In the genomic region with DNA sequence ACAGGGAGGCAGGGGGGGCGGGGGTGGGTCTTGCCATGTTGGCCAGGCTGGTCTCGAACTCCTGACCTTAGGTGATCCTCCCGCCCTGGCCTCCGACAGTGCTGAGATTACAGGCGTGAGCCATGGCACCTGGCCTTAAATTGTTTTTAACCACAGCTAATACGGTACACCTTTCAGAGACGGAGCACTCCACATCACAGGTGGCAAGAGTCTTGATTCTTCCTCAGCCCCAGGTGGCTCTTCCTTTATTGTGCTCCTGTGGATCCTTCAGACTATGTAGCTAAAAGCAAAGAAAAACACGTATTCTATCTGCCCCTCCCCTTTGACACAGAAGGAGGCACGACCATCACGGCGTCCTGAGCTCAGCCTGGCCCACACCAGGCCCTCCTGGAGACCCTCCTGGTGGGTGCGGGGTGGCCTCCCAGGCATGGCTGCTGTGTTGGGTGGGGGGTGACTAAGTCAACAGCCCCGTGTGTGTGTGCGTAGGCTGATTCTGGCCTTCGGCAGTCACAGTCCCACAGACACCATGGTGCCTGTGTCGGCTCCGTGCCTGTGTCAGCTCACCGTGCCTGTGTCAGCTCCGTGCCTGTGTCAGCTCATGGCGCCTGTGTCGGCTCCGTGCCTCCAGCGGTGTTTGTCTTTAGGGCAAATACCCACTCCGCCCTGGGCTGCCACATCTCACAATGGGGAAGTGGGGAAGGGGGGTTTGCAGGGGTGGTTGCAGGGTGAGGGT, we compare ENCODE assay signal across 1 cellular context.
A peak's percentile ranks its signal among the peaks of the same experiment; 100 is the strongest.
TF ChIP-seq lines count a peak whose summit lies in the region.

No MANE protein-coding gene starts in this region.

TF ChIP-seq in K562, 482 proteins besides CTCF, POLR2A, EP300 and RAD21 (continued from another document and continues in another):
- TF ChIP-seq, protein P1, sequence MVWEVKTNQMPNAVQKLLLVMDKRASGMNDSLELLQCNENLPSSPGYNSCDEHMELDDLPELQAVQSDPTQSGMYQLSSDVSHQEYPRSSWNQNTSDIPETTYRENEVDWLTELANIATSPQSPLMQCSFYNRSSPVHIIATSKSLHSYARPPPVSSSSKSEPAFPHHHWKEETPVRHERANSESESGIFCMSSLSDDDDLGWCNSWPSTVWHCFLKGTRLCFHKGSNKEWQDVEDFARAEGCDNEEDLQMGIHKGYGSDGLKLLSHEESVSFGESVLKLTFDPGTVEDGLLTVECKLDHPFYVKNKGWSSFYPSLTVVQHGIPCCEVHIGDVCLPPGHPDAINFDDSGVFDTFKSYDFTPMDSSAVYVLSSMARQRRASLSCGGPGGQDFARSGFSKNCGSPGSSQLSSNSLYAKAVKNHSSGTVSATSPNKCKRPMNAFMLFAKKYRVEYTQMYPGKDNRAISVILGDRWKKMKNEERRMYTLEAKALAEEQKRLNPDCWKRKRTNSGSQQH (CRISPR knock-in tag; IDR thresholded peaks at IDR 0.05), result no peak
- TF ChIP-seq SAP30 (IDR thresholded peaks at IDR 0.05; ENCODE audit: borderline replicate concordance, insufficient read depth, low read depth, low read length, poor library complexity, severe bottlenecking), result no peak
- TF ChIP-seq ZNF717 (CRISPR knock-in tag; IDR thresholded peaks at IDR 0.05), result no peak
- TF ChIP-seq HMG20B (CRISPR knock-in tag; IDR thresholded peaks at IDR 0.05), result no peak
- no peak for TF ChIP-seq FOS (IDR thresholded peaks at IDR 0.05; ENCODE audit: extremely low read depth, insufficient read length)
- TF ChIP-seq RFX1 (IDR thresholded peaks at IDR 0.05), result no peak
- TF ChIP-seq, protein P2, sequence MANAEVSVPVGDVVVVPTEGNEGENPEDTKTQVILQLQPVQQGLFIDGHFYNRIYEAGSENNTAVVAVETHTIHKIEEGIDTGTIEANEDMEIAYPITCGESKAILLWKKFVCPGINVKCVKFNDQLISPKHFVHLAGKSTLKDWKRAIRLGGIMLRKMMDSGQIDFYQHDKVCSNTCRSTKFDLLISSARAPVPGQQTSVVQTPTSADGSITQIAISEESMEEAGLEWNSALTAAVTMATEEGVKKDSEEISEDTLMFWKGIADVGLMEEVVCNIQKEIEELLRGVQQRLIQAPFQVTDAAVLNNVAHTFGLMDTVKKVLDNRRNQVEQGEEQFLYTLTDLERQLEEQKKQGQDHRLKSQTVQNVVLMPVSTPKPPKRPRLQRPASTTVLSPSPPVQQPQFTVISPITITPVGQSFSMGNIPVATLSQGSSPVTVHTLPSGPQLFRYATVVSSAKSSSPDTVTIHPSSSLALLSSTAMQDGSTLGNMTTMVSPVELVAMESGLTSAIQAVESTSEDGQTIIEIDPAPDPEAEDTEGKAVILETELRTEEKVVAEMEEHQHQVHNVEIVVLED (CRISPR knock-in tag; IDR thresholded peaks at IDR 0.05), result no peak
- no peak for TF ChIP-seq LCOR (CRISPR knock-in tag; IDR thresholded peaks at IDR 0.05)
- TF ChIP-seq MYC (IDR thresholded peaks at IDR 0.05; ENCODE audit: low read depth, low read length), result no peak
- peak; percentile 24; the same call in 1 of the 2 replicates for TF ChIP-seq MYC (CRISPR knock-in tag; IDR thresholded peaks at IDR 0.05; ENCODE audit: borderline replicate concordance, low read depth)
- TF ChIP-seq ZNF316 (IDR thresholded peaks at IDR 0.05), result no peak
- TF ChIP-seq, protein P3, sequence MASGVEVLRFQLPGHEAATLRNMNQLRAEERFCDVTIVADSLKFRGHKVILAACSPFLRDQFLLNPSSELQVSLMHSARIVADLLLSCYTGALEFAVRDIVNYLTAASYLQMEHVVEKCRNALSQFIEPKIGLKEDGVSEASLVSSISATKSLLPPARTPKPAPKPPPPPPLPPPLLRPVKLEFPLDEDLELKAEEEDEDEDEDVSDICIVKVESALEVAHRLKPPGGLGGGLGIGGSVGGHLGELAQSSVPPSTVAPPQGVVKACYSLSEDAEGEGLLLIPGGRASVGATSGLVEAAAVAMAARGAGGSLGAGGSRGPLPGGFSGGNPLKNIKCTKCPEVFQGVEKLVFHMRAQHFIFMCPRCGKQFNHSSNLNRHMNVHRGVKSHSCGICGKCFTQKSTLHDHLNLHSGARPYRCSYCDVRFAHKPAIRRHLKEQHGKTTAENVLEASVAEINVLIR (CRISPR knock-in tag; IDR thresholded peaks at IDR 0.05), result no peak
- no peak for TF ChIP-seq MBD2 (IDR thresholded peaks at IDR 0.05; ENCODE audit: borderline replicate concordance, low read depth)
- TF ChIP-seq, protein P4, sequence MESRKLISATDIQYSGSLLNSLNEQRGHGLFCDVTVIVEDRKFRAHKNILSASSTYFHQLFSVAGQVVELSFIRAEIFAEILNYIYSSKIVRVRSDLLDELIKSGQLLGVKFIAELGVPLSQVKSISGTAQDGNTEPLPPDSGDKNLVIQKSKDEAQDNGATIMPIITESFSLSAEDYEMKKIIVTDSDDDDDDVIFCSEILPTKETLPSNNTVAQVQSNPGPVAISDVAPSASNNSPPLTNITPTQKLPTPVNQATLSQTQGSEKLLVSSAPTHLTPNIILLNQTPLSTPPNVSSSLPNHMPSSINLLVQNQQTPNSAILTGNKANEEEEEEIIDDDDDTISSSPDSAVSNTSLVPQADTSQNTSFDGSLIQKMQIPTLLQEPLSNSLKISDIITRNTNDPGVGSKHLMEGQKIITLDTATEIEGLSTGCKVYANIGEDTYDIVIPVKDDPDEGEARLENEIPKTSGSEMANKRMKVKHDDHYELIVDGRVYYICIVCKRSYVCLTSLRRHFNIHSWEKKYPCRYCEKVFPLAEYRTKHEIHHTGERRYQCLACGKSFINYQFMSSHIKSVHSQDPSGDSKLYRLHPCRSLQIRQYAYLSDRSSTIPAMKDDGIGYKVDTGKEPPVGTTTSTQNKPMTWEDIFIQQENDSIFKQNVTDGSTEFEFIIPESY (CRISPR knock-in tag; IDR thresholded peaks at IDR 0.05), result no peak
- TF ChIP-seq, protein P5, sequence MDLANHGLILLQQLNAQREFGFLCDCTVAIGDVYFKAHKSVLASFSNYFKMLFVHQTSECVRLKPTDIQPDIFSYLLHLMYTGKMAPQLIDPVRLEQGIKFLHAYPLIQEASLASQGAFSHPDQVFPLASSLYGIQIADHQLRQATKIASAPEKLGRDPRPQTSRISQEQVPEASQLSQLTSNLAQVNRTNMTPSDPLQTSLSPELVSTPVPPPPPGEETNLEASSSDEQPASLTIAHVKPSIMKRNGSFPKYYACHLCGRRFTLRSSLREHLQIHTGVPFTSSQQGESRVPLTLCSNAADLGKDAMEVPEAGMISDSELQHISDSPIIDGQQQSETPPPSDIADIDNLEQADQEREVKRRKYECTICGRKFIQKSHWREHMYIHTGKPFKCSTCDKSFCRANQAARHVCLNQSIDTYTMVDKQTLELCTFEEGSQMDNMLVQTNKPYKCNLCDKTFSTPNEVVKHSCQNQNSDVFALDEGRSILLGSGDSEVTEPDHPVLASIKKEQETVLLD (IDR thresholded peaks at IDR 0.05), result peak; percentile 20; the same call in 1 of the 2 replicates
- TF ChIP-seq ZNF146 (CRISPR knock-in tag; IDR thresholded peaks at IDR 0.05; ENCODE audit: unreplicated experiment), result no peak
- TF ChIP-seq, protein P6, sequence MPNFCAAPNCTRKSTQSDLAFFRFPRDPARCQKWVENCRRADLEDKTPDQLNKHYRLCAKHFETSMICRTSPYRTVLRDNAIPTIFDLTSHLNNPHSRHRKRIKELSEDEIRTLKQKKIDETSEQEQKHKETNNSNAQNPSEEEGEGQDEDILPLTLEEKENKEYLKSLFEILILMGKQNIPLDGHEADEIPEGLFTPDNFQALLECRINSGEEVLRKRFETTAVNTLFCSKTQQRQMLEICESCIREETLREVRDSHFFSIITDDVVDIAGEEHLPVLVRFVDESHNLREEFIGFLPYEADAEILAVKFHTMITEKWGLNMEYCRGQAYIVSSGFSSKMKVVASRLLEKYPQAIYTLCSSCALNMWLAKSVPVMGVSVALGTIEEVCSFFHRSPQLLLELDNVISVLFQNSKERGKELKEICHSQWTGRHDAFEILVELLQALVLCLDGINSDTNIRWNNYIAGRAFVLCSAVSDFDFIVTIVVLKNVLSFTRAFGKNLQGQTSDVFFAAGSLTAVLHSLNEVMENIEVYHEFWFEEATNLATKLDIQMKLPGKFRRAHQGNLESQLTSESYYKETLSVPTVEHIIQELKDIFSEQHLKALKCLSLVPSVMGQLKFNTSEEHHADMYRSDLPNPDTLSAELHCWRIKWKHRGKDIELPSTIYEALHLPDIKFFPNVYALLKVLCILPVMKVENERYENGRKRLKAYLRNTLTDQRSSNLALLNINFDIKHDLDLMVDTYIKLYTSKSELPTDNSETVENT (CRISPR knock-in tag; IDR thresholded peaks at IDR 0.05), result no peak
- TF ChIP-seq KLF13 (tag; IDR thresholded peaks at IDR 0.05; ENCODE audit: borderline replicate concordance, low read depth), result no peak
- no peak for TF ChIP-seq ZNF121 (CRISPR knock-in tag; conservative IDR thresholded peaks at IDR 0.05)
- TF ChIP-seq RFX7 (CRISPR knock-in tag; IDR thresholded peaks at IDR 0.05), result no peak
- no peak for TF ChIP-seq SOX6 (IDR thresholded peaks at IDR 0.05)
- TF ChIP-seq ZNF133 (CRISPR knock-in tag; IDR thresholded peaks at IDR 0.05), result no peak
- no peak for TF ChIP-seq ZNF589 (CRISPR knock-in tag; IDR thresholded peaks at IDR 0.05; ENCODE audit: low read depth)
- TF ChIP-seq HLTF (IDR thresholded peaks at IDR 0.05), result no peak
- TF ChIP-seq ZKSCAN1 (IDR thresholded peaks at IDR 0.05; ENCODE audit: low read depth, low read length), result no peak
- TF ChIP-seq CBX3 (IDR thresholded peaks at IDR 0.05; ENCODE audit: borderline replicate concordance in 1 of 2, low read length in 2 of 2), result no peak
- TF ChIP-seq DNMT1 (IDR thresholded peaks at IDR 0.05), result no peak
- TF ChIP-seq RBM39 (optimal IDR thresholded peaks at IDR 0.05; ENCODE audit: low read depth, low read length), result no peak
- TF ChIP-seq SMC3 (conservative IDR thresholded peaks at IDR 0.05; ENCODE audit: insufficient read depth, low read depth, low read length), result no peak
- 0 out of 2 replicates have a peak, but pooled peaks have one; percentile 46 for TF ChIP-seq NR4A1 (CRISPR knock-in tag; IDR thresholded peaks at IDR 0.05)
- no peak; the same call in 1 of the 2 replicates for TF ChIP-seq NR4A1 (tag; IDR thresholded peaks at IDR 0.05)
- no peak for TF ChIP-seq ZNF507 (tag; conservative IDR thresholded peaks at IDR 0.05)
- no peak for TF ChIP-seq ZFX (CRISPR knock-in tag; IDR thresholded peaks at IDR 0.05)
- TF ChIP-seq GTF2A2 (tag; IDR thresholded peaks at IDR 0.05), result 0 out of 2 replicates have a peak, but pooled peaks have one; percentile 54
- TF ChIP-seq, protein P7, sequence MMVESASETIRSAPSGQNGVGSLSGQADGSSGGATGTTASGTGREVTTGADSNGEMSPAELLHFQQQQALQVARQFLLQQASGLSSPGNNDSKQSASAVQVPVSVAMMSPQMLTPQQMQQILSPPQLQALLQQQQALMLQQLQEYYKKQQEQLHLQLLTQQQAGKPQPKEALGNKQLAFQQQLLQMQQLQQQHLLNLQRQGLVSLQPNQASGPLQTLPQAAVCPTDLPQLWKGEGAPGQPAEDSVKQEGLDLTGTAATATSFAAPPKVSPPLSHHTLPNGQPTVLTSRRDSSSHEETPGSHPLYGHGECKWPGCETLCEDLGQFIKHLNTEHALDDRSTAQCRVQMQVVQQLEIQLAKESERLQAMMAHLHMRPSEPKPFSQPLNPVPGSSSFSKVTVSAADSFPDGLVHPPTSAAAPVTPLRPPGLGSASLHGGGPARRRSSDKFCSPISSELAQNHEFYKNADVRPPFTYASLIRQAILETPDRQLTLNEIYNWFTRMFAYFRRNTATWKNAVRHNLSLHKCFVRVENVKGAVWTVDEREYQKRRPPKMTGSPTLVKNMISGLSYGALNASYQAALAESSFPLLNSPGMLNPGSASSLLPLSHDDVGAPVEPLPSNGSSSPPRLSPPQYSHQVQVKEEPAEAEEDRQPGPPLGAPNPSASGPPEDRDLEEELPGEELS (CRISPR knock-in tag; IDR thresholded peaks at IDR 0.05; ENCODE audit: borderline replicate concordance), result 0 out of 2 replicates have a peak, but pooled peaks have one; percentile 20
- no peak for TF ChIP-seq PRMT5 (CRISPR knock-in tag; IDR thresholded peaks at IDR 0.05)
- TF ChIP-seq, protein P8, sequence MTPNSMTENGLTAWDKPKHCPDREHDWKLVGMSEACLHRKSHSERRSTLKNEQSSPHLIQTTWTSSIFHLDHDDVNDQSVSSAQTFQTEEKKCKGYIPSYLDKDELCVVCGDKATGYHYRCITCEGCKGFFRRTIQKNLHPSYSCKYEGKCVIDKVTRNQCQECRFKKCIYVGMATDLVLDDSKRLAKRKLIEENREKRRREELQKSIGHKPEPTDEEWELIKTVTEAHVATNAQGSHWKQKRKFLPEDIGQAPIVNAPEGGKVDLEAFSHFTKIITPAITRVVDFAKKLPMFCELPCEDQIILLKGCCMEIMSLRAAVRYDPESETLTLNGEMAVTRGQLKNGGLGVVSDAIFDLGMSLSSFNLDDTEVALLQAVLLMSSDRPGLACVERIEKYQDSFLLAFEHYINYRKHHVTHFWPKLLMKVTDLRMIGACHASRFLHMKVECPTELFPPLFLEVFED (CRISPR knock-in tag; conservative IDR thresholded peaks at IDR 0.05), result no peak
- TF ChIP-seq, protein P9, sequence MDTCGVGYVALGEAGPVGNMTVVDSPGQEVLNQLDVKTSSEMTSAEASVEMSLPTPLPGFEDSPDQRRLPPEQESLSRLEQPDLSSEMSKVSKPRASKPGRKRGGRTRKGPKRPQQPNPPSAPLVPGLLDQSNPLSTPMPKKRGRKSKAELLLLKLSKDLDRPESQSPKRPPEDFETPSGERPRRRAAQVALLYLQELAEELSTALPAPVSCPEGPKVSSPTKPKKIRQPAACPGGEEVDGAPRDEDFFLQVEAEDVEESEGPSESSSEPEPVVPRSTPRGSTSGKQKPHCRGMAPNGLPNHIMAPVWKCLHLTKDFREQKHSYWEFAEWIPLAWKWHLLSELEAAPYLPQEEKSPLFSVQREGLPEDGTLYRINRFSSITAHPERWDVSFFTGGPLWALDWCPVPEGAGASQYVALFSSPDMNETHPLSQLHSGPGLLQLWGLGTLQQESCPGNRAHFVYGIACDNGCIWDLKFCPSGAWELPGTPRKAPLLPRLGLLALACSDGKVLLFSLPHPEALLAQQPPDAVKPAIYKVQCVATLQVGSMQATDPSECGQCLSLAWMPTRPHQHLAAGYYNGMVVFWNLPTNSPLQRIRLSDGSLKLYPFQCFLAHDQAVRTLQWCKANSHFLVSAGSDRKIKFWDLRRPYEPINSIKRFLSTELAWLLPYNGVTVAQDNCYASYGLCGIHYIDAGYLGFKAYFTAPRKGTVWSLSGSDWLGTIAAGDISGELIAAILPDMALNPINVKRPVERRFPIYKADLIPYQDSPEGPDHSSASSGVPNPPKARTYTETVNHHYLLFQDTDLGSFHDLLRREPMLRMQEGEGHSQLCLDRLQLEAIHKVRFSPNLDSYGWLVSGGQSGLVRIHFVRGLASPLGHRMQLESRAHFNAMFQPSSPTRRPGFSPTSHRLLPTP (IDR thresholded peaks at IDR 0.05; ENCODE audit: borderline replicate concordance, extremely low read depth, insufficient read length), result no peak
- TF ChIP-seq ZNF551 (CRISPR knock-in tag; IDR thresholded peaks at IDR 0.05), result no peak
- TF ChIP-seq KAT8 (IDR thresholded peaks at IDR 0.05; ENCODE audit: low read depth), result no peak
- no peak for TF ChIP-seq DPF2 (IDR thresholded peaks at IDR 0.05)
